22 cellular contexts compared by ENCODE assay signal in genomic region chr15:55909036-55909811, GRCh38.
DNase-seq lines count a peak whose midpoint lies in the region; TF ChIP-seq lines count a peak whose summit lies in the region.
"Had no signal": no experiment of that assay in that cellular context is flagged by ENCODE, and none has a peak within 500 bp of the region (broad histone marks: within the 10 kb centered on the region; RNA-seq: fewer than 3 reads in every experiment).

No MANE protein-coding gene starts in this region.

- in situ Hi-C loops in KBM-7 (cut with MboI; ENCODE audit: low pct_unique_long_range_greater_than_20kb, low sequenced_read_pairs) = no loop called here

- H3K9ac ChIP-seq in adipocyte (ENCODE audit: low read length) = no peak overlapping the region

- no peaks in the 10 kb centered on the region for H3K9me3 ChIP-seq in adipocyte (ENCODE audit: control insufficient read depth, low read length)
- H3K9me3 ChIP-seq: adrenal gland, Caco-2, gastroesophageal sphincter, uterus had no signal

- H3K36me3 ChIP-seq in adipocyte (ENCODE audit: control insufficient read depth, insufficient read depth, low read length, severe bottlenecking) = no peaks in the 10 kb centered on the region
- H3K36me3 ChIP-seq: adrenal gland, gastroesophageal sphincter, uterus had no signal

- DNase-seq in A172 (ENCODE audit: low spot score) (peak; percentile 41), HK-2 (ENCODE audit: unreplicated experiment) (peak; percentile 47), adipocyte (ENCODE audit: low read depth) (peak; percentile 36), foreskin fibroblast (peak; percentile 56 to 68), KBM-7 (no peak), OCI-M1 (lab: John Stamatoyannopoulos, UW) (no peak), C1 segment of cervical spinal cord (lab: John Stamatoyannopoulos, UW) (no peak), putamen (ENCODE audit: low spot score) (no peak)
- DNase-seq: 8988T; activated T-cell treated with anti-CD3 and anti-CD28 coated beads, Interleukin-2, amount 50 U/mL, for 48 hours; adrenal gland; Caco-2; midbrain; NCI-H1694; NCI-H69; occipital lobe; stimulated activated CD4-positive, alpha-beta T cell treated with anti-CD3 and anti-CD28 coated beads, Interleukin-12 subunit alpha, Interleukin-12 subunit beta, amount 100 ng/mL, for 4 hours; stimulated activated naive CD8-positive, alpha-beta T cell treated with anti-CD3 and anti-CD28 coated beads, Interleukin-15, amount 100 ng/mL, for 72 hours; T1000; uterus had no signal

- peaks cover 23% of the 10 kb centered on the region for H3K4me1 ChIP-seq in adipocyte (ENCODE audit: control insufficient read depth, insufficient read depth, low read length)
- H3K4me1 ChIP-seq: Caco-2, gastroesophageal sphincter, uterus had no signal

- no peak for TF ChIP-seq CTCF in foreskin fibroblast (IDR thresholded peaks at IDR 0.05; ENCODE audit: low read depth, low read length)

- no peaks in the 10 kb centered on the region for H3K27me3 ChIP-seq in adipocyte (replicated peaks; ENCODE audit: control insufficient read depth, insufficient read depth, low read length)
- H3K27me3 ChIP-seq: adrenal gland, gastroesophageal sphincter, uterus had no signal

- H3K4me3 ChIP-seq in adipocyte (ENCODE audit: low read length) = no peak overlapping the region
- no peak overlapping the region for H3K4me3 ChIP-seq in foreskin fibroblast (ENCODE audit: low read depth in 1 of 2, low read length in 2 of 2)
- H3K4me3 ChIP-seq: adrenal gland, gastroesophageal sphincter, K562, uterus had no signal

Comparison
In these comparisons a context has a peak if more than half of its experiments do, and no peak if none do; other contexts are left out.
1. DNase-seq: peak in A172 (single experiment), HK-2 (single experiment), adipocyte (single experiment) and foreskin fibroblast (2 of 2); none in KBM-7 (single experiment), OCI-M1 (single experiment), C1 segment of cervical spinal cord (0 of 14) and putamen (single experiment).